Comparison of ENCODE assay signal across 33 cellular contexts in the genomic region with DNA sequence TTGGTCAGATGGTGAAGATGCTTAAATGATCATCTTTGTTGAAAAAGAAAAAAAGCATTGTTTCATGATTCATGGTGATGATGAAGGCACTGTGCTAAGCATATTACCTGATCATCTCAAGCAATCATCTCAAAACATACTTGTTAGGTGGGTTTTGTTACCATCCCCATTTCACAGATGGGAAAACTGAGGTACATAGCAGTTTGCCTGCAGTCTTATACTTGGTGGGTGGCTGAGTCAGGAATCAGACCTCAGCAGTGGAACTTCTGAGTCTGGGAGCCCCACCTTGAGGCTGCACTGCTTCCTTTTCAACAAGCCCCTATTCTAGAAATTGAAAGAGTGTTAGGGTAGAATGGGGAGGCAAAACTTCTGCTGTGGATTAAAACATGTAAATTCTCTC.
"Had no signal": no experiment of that assay in that cellular context is flagged by ENCODE, and none has a peak within 500 bp of the region (broad histone marks: within the 10 kb centered on the region; RNA-seq: fewer than 3 reads in every experiment).

No MANE protein-coding gene starts in this region.

- H3K4me1 ChIP-seq: body of pancreas had no signal

- FAIRE-seq: astrocyte, TTC549 had no signal

- H3K27me3 ChIP-seq: adrenal gland, body of pancreas, brain microvascular endothelial cell, breast epithelium had no signal

- H3K36me3 ChIP-seq: adrenal gland, brain microvascular endothelial cell, breast epithelium had no signal

- ATAC-seq: activated CD8-positive, alpha-beta T cell treated with anti-CD3 and anti-CD28 coated beads for 36 hours; activated naive CD4-positive, alpha-beta T cell treated with anti-CD3 and anti-CD28 coated beads, Interleukin-2, amount 50 U/mL, for 72 hours; activated T-cell treated with anti-CD3 and anti-CD28 coated beads, Interleukin-2, amount 50 U/mL, for 4 hours; activated T-cell treated with anti-CD3 and anti-CD28 coated beads, Interleukin-2, amount 50 U/mL, for 72 hours; activated T-helper 17 cell treated with anti-CD3 and anti-CD28 coated beads, Interleukin-2, amount 50 U/mL, for 72 hours; body of pancreas had no signal

- H3K27ac ChIP-seq: adrenal gland, body of pancreas, brain microvascular endothelial cell, breast epithelium, VCaP had no signal

- H3K4me3 ChIP-seq: adrenal gland, body of pancreas, breast epithelium had no signal

- DNase-seq: activated B cell treated with CpG ODN at 0.5 μM for 24 hours; activated CD4-positive, alpha-beta memory T cell treated with anti-CD3 and anti-CD28 coated beads for 36 hours; activated CD4-positive, alpha-beta T cell treated with anti-CD3 and anti-CD28 coated beads for 4 hours; activated CD4-positive, alpha-beta T cell treated with anti-CD3 and anti-CD28 coated beads, Interleukin-2, amount 10 ng/mL, durations not matched to agents 24 days and 14 days; activated CD4-positive, alpha-beta T cell treated with anti-CD3 and anti-CD28 coated beads, Interleukin-2, amount 50 U/mL, for 1 hour; activated CD4-positive, alpha-beta T cell treated with anti-CD3 and anti-CD28 coated beads, Interleukin-2, amount 50 U/mL, for 4 hours; activated CD4-positive, CD25-positive, alpha-beta regulatory T cell treated with anti-CD3 and anti-CD28 coated beads, Interleukin-2, amount 50 U/mL, for 72 hours; activated CD8-positive, alpha-beta memory T cell treated with anti-CD3 and anti-CD28 coated beads, Interleukin-2, amount 50 U/mL, for 4 hours; activated CD8-positive, alpha-beta T cell treated with anti-CD3 and anti-CD28 coated beads for 36 hours; activated effector memory CD4-positive, alpha-beta T cell treated with anti-CD3 and anti-CD28 coated beads, Interleukin-2, amount 50 U/mL, for 16 hours; activated gamma-delta T cell treated with Interleukin-2 at 50 U/mL for 16 hours; activated naive CD4-positive, alpha-beta T cell; activated naive CD4-positive, alpha-beta T cell treated with anti-CD3 and anti-CD28 coated beads for 36 hours; activated naive CD4-positive, alpha-beta T cell treated with anti-CD3 and anti-CD28 coated beads, Interleukin-2, amount 50 U/mL, for 16 hours; activated naive CD8-positive, alpha-beta T cell treated with anti-CD3 and anti-CD28 coated beads for 36 hours; activated T-cell treated with anti-CD3 and anti-CD28 coated beads for 4 hours; activated T-cell treated with anti-CD3 and anti-CD28 coated beads, Interleukin-2, amount 50 U/mL, for 1 hour; activated T-cell treated with anti-CD3 and anti-CD28 coated beads, Interleukin-2, amount 50 U/mL, for 4 hours; activated T-cell treated with anti-CD3 and anti-CD28 coated beads, Interleukin-2, amount 50 U/mL, for 72 hours; adrenal gland; amniotic stem cell; aorta; body of pancreas; brain microvascular endothelial cell; cerebellar nuclear complex; T-helper 2 cell; T-helper 9 cell had no signal

- H3K9me3 ChIP-seq: adrenal gland, body of pancreas, breast epithelium had no signal
